34 cellular contexts compared by ENCODE assay signal in the genomic region with DNA sequence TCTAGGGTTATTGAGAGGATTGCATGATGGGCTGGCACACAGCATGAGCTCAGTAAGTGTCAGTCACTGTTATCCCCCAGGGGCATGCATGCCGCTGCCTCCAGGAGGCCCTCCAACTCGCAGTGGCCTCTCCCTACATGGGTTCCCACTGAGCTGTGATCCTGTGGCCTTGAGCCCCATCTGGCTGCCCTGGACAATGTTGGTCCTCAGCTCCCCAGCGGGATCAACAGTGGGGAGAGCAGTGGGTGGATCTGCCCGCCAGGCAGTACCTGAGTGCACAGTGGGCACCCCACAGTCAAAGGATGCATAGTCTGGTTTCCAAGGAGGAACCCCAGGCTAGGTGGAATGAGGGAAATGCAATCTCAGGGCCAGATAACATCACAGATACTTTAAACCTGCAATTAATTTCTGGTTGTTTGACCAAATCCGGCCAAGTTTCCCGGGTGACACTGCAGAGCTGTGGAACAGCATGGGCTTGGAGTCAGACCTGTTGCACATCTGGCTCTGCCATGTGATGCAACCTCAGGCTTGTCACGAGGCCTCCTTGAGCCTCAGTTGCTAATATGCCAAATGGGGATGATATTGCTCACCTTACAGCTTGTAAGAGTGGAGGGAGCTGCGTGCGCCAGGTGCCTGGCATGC. TPM values are rescaled to one million over a fixed set of nuclear protein-coding genes. Genes with fewer than 3 reads are reported as not detected.
DNase-seq lines count a peak whose midpoint lies in the region; ATAC-seq and TF ChIP-seq lines count a peak whose summit lies in the region.
"Had no signal": no experiment of that assay in that cellular context is flagged by ENCODE, and none has a peak within 500 bp of the region (broad histone marks: within the 10 kb centered on the region; RNA-seq: fewer than 3 reads in every experiment).

No MANE protein-coding gene starts in this region.

- H2AFZ ChIP-seq in SK-N-SH (ENCODE audit: low read depth) (no peak overlapping the region), osteoblast (ENCODE audit: low read length) (no peak overlapping the region)

- H4K20me1 ChIP-seq in SK-N-SH (ENCODE audit: insufficient read depth), result no peaks in the 10 kb centered on the region
- no peaks in the 10 kb centered on the region for H4K20me1 ChIP-seq in osteoblast (ENCODE audit: insufficient read depth, low read length)

- peaks cover 4% of the 10 kb centered on the region for H3K27me3 Mint-ChIP-seq in T-helper 2 cell treated with Interferon-gamma antibody and Interleukin-4, amounts not matched to agents 5 μg/mL and 100 μg/mL, for 36 hours (ENCODE audit: low read depth)

- no peak for TF ChIP-seq CTCF in SK-N-SH (IDR thresholded peaks at IDR 0.05)
- no peak for TF ChIP-seq CTCF in osteoblast (IDR thresholded peaks at IDR 0.05; ENCODE audit: extremely low read depth, low read depth, low read length)
- TF ChIP-seq CTCF in heart left ventricle (IDR thresholded peaks at IDR 0.05), result no peak

- H3K9me2 ChIP-seq in SK-N-SH, result no peaks in the 10 kb centered on the region

- no peak overlapping the region for H3K4me3 ChIP-seq in SK-N-SH (ENCODE audit: low read depth in 2 of 2, low read length in 1 of 2)
- no peak overlapping the region for H3K4me3 ChIP-seq in osteoblast (ENCODE audit: insufficient read depth, low read length)
- H3K4me3 ChIP-seq in heart left ventricle, result no peak overlapping the region
- H3K4me3 ChIP-seq: esophagus muscularis mucosa, SK-N-MC, thyroid gland had no signal

- intact Hi-C loops in heart left ventricle (cut with DNase I), result no loop called here

- no peak overlapping the region for H3K4me2 ChIP-seq in SK-N-SH
- H3K4me2 ChIP-seq in osteoblast (ENCODE audit: insufficient read depth, low read length), result no peak overlapping the region

- no peak for TF ChIP-seq EP300 in SK-N-SH (IDR thresholded peaks at IDR 0.05; ENCODE audit: borderline replicate concordance in 1 of 2, low read depth in 1 of 2, low read length in 1 of 2)

- H3K36me3 Mint-ChIP-seq in T-helper 2 cell treated with Interferon-gamma antibody and Interleukin-4, amounts not matched to agents 5 μg/mL and 100 μg/mL, for 36 hours (ENCODE audit: low read depth), result no peaks in the 10 kb centered on the region
- H3K36me3 Mint-ChIP-seq: activated CD4-positive, alpha-beta memory T cell treated with anti-CD3 and anti-CD28 coated beads for 36 hours; natural killer cell had no signal

- H3K36me3 ChIP-seq in SK-N-SH (replicated peaks in 1 of 2; ENCODE audit: control insufficient read depth in 1 of 2, insufficient read depth in 2 of 2, low read length in 1 of 2), result no peaks in the 10 kb centered on the region
- no peaks in the 10 kb centered on the region for H3K36me3 ChIP-seq in osteoblast (ENCODE audit: insufficient read depth, low read length)
- no peaks in the 10 kb centered on the region for H3K36me3 ChIP-seq in heart left ventricle
- H3K36me3 ChIP-seq: esophagus muscularis mucosa, thyroid gland had no signal

- H3F3A ChIP-seq in SK-N-SH (replicated peaks; ENCODE audit: insufficient read depth), result no peaks in the 10 kb centered on the region

- H3K9me3 ChIP-seq in SK-N-SH (no peaks in the 10 kb centered on the region), osteoblast (ENCODE audit: low read depth, low read length) (no peaks in the 10 kb centered on the region), heart left ventricle (peaks cover 0 to 6% (median 0%) of the 10 kb centered on the region in 12 donors)
- H3K9me3 ChIP-seq: Caco-2, thyroid gland had no signal

- H3K27ac ChIP-seq in SK-N-SH (ENCODE audit: low read depth in 2 of 2, low read length in 1 of 2) (no peak overlapping the region), osteoblast (ENCODE audit: low read depth, low read length) (no peak overlapping the region), heart left ventricle (no peak overlapping the region)
- H3K27ac ChIP-seq: C4-2B, esophagus muscularis mucosa, SK-N-MC, thyroid gland had no signal

- no peaks in the 10 kb centered on the region; a peak in 1 of 4 replicates for H3K4me1 ChIP-seq in SK-N-SH (ENCODE audit: control insufficient read depth in 1 of 2, insufficient read depth in 2 of 2, low read depth in 1 of 2, low read length in 1 of 2)
- peaks cover 8% of the 10 kb centered on the region for H3K4me1 ChIP-seq in osteoblast (ENCODE audit: insufficient read depth, low read length)
- no peaks in the 10 kb centered on the region for H3K4me1 ChIP-seq in heart left ventricle
- H3K4me1 ChIP-seq: Caco-2, esophagus muscularis mucosa, thyroid gland had no signal

- POLR2A ChIA-PET in SK-N-SH (lab: Yijun Ruan, JAX), result interaction anchor here (1.2 kb wide), 1 partner anchor 19 kb away, joined by 3 read pairs; no protein-coding TSS in a partner anchor

- ATAC-seq in SK-N-SH treated with all-trans-retinoic acid at 6 μM for 48 hours, result peak; percentile 40; the same call in 2 of the 3 replicates
- peak; percentile 79 for ATAC-seq in esophagus mucosa
- ATAC-seq in heart left ventricle, result no peak
- ATAC-seq: effector memory CD8-positive, alpha-beta T cell; natural killer cell; stimulated activated naive CD8-positive, alpha-beta T cell treated with anti-CD3 and anti-CD28 coated beads, Interleukin-15, amount 100 ng/mL, for 72 hours; T-helper 17 cell had no signal

- DNase-seq in SK-N-SH, result no peak
- DNase-seq in M059J (ENCODE audit: low read depth), result peak; percentile 61
- DNase-seq in osteoblast (ENCODE audit: insufficient read length, low spot score, missing footprints), result peak; percentile 38
- DNase-seq in RKO (ENCODE audit: low spot score), result no peak
- no peak for DNase-seq in heart left ventricle
- DNase-seq in T-helper 2 cell treated with Interferon-gamma antibody and Interleukin-4, amounts not matched to agents 5 μg/mL and 100 μg/mL, for 36 hours (ENCODE audit: low spot score), result no peak
- DNase-seq: 8988T; activated CD4-positive, alpha-beta memory T cell treated with anti-CD3 and anti-CD28 coated beads for 36 hours; activated CD4-positive, CD25-positive, alpha-beta regulatory T cell treated with anti-CD3 and anti-CD28 coated beads, Interleukin-2, amount 50 U/mL, for 72 hours; activated CD8-positive, alpha-beta memory T cell treated with anti-CD3 and anti-CD28 coated beads, Interleukin-2, amount 50 U/mL, for 4 hours; activated naive CD4-positive, alpha-beta T cell treated with anti-CD3 and anti-CD28 coated beads for 36 hours; amygdala; Caco-2; DMS79; effector memory CD8-positive, alpha-beta T cell; GF-D8; midbrain; natural killer cell; NCI-H2029; NCI-H2227 treated with DMSO at 0.1 percent for 48 hours; RPMI8226; stimulated activated naive CD8-positive, alpha-beta T cell treated with anti-CD3 and anti-CD28 coated beads, Interleukin-15, amount 100 ng/mL, for 72 hours; T-helper 17 cell; thyroid gland had no signal

- no peak for TF ChIP-seq RAD21 in SK-N-SH (IDR thresholded peaks at IDR 0.05; ENCODE audit: low read length)

- no peaks in the 10 kb centered on the region for H3K4me1 Mint-ChIP-seq in T-helper 2 cell treated with Interferon-gamma antibody and Interleukin-4, amounts not matched to agents 5 μg/mL and 100 μg/mL, for 36 hours (ENCODE audit: low read depth)
- H3K4me1 Mint-ChIP-seq: natural killer cell; stimulated activated naive CD8-positive, alpha-beta T cell treated with anti-CD3 and anti-CD28 coated beads, Interleukin-15, amount 100 ng/mL, for 72 hours had no signal

- no peaks in the 10 kb centered on the region for H3K9me3 Mint-ChIP-seq in T-helper 2 cell treated with Interferon-gamma antibody and Interleukin-4, amounts not matched to agents 5 μg/mL and 100 μg/mL, for 36 hours
- H3K9me3 Mint-ChIP-seq: activated CD4-positive, alpha-beta memory T cell treated with anti-CD3 and anti-CD28 coated beads for 36 hours; activated naive CD4-positive, alpha-beta T cell treated with anti-CD3 and anti-CD28 coated beads for 36 hours; activated T-helper 1 cell treated with anti-CD3 and anti-CD28 coated beads, Interleukin-12 subunit alpha, Interleukin-12 subunit beta, Interleukin-2, Interleukin-4 antibody, amounts not matched to agents 30 ng/mL and 10 ng/mL and 1 ng/mL, durations not matched to agents 14 hours and 24 hours and 36 hours; effector memory CD8-positive, alpha-beta T cell; natural killer cell had no signal

- no peak overlapping the region for H3K27ac Mint-ChIP-seq in T-helper 2 cell treated with Interferon-gamma antibody and Interleukin-4, amounts not matched to agents 5 μg/mL and 100 μg/mL, for 36 hours
- H3K27ac Mint-ChIP-seq: activated CD4-positive, alpha-beta memory T cell treated with anti-CD3 and anti-CD28 coated beads for 36 hours; activated naive CD4-positive, alpha-beta T cell treated with anti-CD3 and anti-CD28 coated beads for 36 hours; activated T-helper 1 cell treated with anti-CD3 and anti-CD28 coated beads, Interleukin-12 subunit alpha, Interleukin-12 subunit beta, Interleukin-2, Interleukin-4 antibody, amounts not matched to agents 30 ng/mL and 10 ng/mL and 1 ng/mL, durations not matched to agents 14 hours and 24 hours and 36 hours; effector memory CD8-positive, alpha-beta T cell; natural killer cell; stimulated activated naive CD8-positive, alpha-beta T cell treated with anti-CD3 and anti-CD28 coated beads, Interleukin-15, amount 100 ng/mL, for 72 hours; T-helper 17 cell had no signal

- CTCF ChIA-PET in SK-N-SH (lab: Yijun Ruan, JAX), result interaction anchor here (0.9 to 3.2 kb wide), 5 partner anchors 15 to 133 kb away, joined by 3 to 17 read pairs (median 4); no protein-coding TSS in a partner anchor

- H3K27me3 ChIP-seq in SK-N-SH (ENCODE audit: insufficient read depth) (no peaks in the 10 kb centered on the region), osteoblast (ENCODE audit: insufficient read depth, low read length) (peaks cover 20% of the 10 kb centered on the region), heart left ventricle (peaks cover 0 to 59% (median 8%) of the 10 kb centered on the region in 9 donors)
- H3K27me3 ChIP-seq: thyroid gland had no signal

- no peak overlapping the region for H3K4me3 Mint-ChIP-seq in T-helper 2 cell treated with Interferon-gamma antibody and Interleukin-4, amounts not matched to agents 5 μg/mL and 100 μg/mL, for 36 hours
- H3K4me3 Mint-ChIP-seq: activated CD4-positive, alpha-beta memory T cell treated with anti-CD3 and anti-CD28 coated beads for 36 hours; activated naive CD4-positive, alpha-beta T cell treated with anti-CD3 and anti-CD28 coated beads for 36 hours; activated T-helper 1 cell treated with anti-CD3 and anti-CD28 coated beads, Interleukin-12 subunit alpha, Interleukin-12 subunit beta, Interleukin-2, Interleukin-4 antibody, amounts not matched to agents 30 ng/mL and 10 ng/mL and 1 ng/mL, durations not matched to agents 14 hours and 24 hours and 36 hours; effector memory CD8-positive, alpha-beta T cell; natural killer cell; stimulated activated naive CD8-positive, alpha-beta T cell treated with anti-CD3 and anti-CD28 coated beads, Interleukin-15, amount 100 ng/mL, for 72 hours; T-helper 17 cell had no signal

- H3K79me2 ChIP-seq in SK-N-SH (ENCODE audit: insufficient read depth) (no peaks in the 10 kb centered on the region), osteoblast (ENCODE audit: insufficient read depth, low read length) (no peaks in the 10 kb centered on the region)

- no peak for TF ChIP-seq POLR2A in heart left ventricle (IDR thresholded peaks at IDR 0.05)

- H3K9ac ChIP-seq in SK-N-SH, result no peak overlapping the region

- WGBS in SK-N-SH (ENCODE audit: low lambda C conversion rate), result 46% methylated on average over 8 of the region's 9 CpGs
- 66 to 78% (median 71%) methylated on average over 9 of the region's 9 CpGs for WGBS in heart left ventricle, 4 donors

RNA-seq across cellular contexts. Expression of gene PADI3, which starts 9.3 kb away (rescaled TPM):
- 0.30 and 0.36 TPM in 2 replicates for polyA plus RNA-seq in SK-N-SH (2012; rRNA removed)
- polyA plus RNA-seq in SK-N-SH (2012; cell fraction: cytosol; rRNA removed), result 0.13 and 0.18 TPM in 2 replicates
- 1.1 and 1.3 TPM in 2 replicates for polyA plus RNA-seq in SK-N-SH (2012; cell fraction: nucleus; rRNA removed)
- 2.1 and 5.3 TPM in 2 replicates for total RNA-seq in M059J (2014; rRNA removed; shearing (Covaris generic))
- 3.3 TPM for total RNA-seq in esophagus mucosa
- not detected in 2 replicates for total RNA-seq in osteoblast
- not detected for total RNA-seq in heart left ventricle
- polyA plus RNA-seq in heart left ventricle, result not detected
- total RNA-seq: activated CD4-positive, alpha-beta memory T cell treated with anti-CD3 and anti-CD28 coated beads for 36 hours; activated naive CD4-positive, alpha-beta T cell treated with anti-CD3 and anti-CD28 coated beads for 36 hours; activated T-helper 1 cell treated with anti-CD3 and anti-CD28 coated beads, Interleukin-12 subunit alpha, Interleukin-12 subunit beta, Interleukin-2, Interleukin-4 antibody, amounts not matched to agents 30 ng/mL and 10 ng/mL and 1 ng/mL, durations not matched to agents 14 hours and 24 hours and 36 hours; Caco-2; esophagus muscularis mucosa; liver; natural killer cell; skeletal muscle tissue; T-helper 17 cell; thyroid gland had no signal
- polyA plus RNA-seq: liver had no signal

RNA-seq across cellular contexts. Expression of gene PADI4, which starts 49.8 kb away (rescaled TPM):
- polyA plus RNA-seq in SK-N-SH (2012; rRNA removed) (not detected in 2 replicates), heart left ventricle (under 1 TPM; 0.08 to 0.35 TPM)
- not detected in 2 replicates for polyA plus RNA-seq in SK-N-SH (2012; cell fraction: cytosol; rRNA removed)
- polyA plus RNA-seq in SK-N-SH (2012; cell fraction: nucleus; rRNA removed), result 0.18 TPM in 1 of 2 replicates, not detected in the other
- 0.49 and 2.3 TPM in 2 replicates for total RNA-seq in M059J (2014; rRNA removed; shearing (Covaris generic))
- total RNA-seq in esophagus mucosa (not detected), osteoblast (not detected in 2 replicates), heart left ventricle (1 to 10 TPM in 2 of 9 donors, under 1 TPM in 5, not detected in 2; 0.25 to 2.3 (median 0.42) TPM)
- total RNA-seq: activated T-helper 1 cell treated with anti-CD3 and anti-CD28 coated beads, Interleukin-12 subunit alpha, Interleukin-12 subunit beta, Interleukin-2, Interleukin-4 antibody, amounts not matched to agents 30 ng/mL and 10 ng/mL and 1 ng/mL, durations not matched to agents 14 hours and 24 hours and 36 hours; bronchial epithelial cell; Caco-2; osteocyte had no signal

RNA-seq across cellular contexts. Expression of gene PADI1, which starts 53.3 kb away (rescaled TPM):
- 0.26 and 0.62 TPM in 2 replicates for polyA plus RNA-seq in SK-N-SH (2012; rRNA removed)
- polyA plus RNA-seq in SK-N-SH (2012; cell fraction: cytosol; rRNA removed), result 0.28 and 0.29 TPM in 2 replicates
- polyA plus RNA-seq in SK-N-SH (2012; cell fraction: nucleus; rRNA removed), result 1.3 and 1.4 TPM in 2 replicates
- 1.1 and 1.7 TPM in 2 replicates for total RNA-seq in M059J (2014; rRNA removed; shearing (Covaris generic))
- total RNA-seq in esophagus mucosa, result 40.0 TPM
- total RNA-seq in osteoblast, result under 0.01 TPM in 2 replicates
- total RNA-seq in heart left ventricle, result not detected
- polyA plus RNA-seq in heart left ventricle, result under 1 TPM in 1 of 2 donors, not detected in 1; 0.04 TPM
- total RNA-seq: activated CD4-positive, alpha-beta memory T cell treated with anti-CD3 and anti-CD28 coated beads for 36 hours; activated naive CD4-positive, alpha-beta T cell treated with anti-CD3 and anti-CD28 coated beads for 36 hours; activated T-helper 1 cell treated with anti-CD3 and anti-CD28 coated beads, Interleukin-12 subunit alpha, Interleukin-12 subunit beta, Interleukin-2, Interleukin-4 antibody, amounts not matched to agents 30 ng/mL and 10 ng/mL and 1 ng/mL, durations not matched to agents 14 hours and 24 hours and 36 hours; Caco-2; natural killer cell; skeletal muscle tissue; T-helper 17 cell; thyroid gland had no signal
- polyA plus RNA-seq: liver had no signal

Comparison
In these comparisons a context has a peak if more than half of its experiments do, and no peak if none do; other contexts are left out.
1. ATAC-seq: peak in SK-N-SH treated with all-trans-retinoic acid at 6 μM for 48 hours (single experiment) and esophagus mucosa (single experiment); none in heart left ventricle (0 of 4).
2. DNase-seq: peak in M059J (single experiment) and osteoblast (single experiment); none in SK-N-SH (single experiment), RKO (single experiment), heart left ventricle (0 of 5) and T-helper 2 cell treated with Interferon-gamma antibody and Interleukin-4, amounts not matched to agents 5 μg/mL and 100 μg/mL, for 36 hours (single experiment).
3. RNA of gene PADI1, which starts 53.3 kb away (total RNA-seq): 40.0 TPM in esophagus mucosa (single experiment); 1.1 to 1.7 TPM in M059J, under 0.01 TPM in osteoblast and not detected in heart left ventricle; every median in the first group is over 10 times any median in the second.